27 cellular contexts compared by ENCODE assay signal in genomic region chr1:7994827-7995226, GRCh38. TPM values are rescaled to one million over a fixed set of nuclear protein-coding genes. Genes with fewer than 3 reads are reported as not detected.
"Had no signal": no experiment of that assay in that cellular context is flagged by ENCODE, and none has a peak within 500 bp of the region (broad histone marks: within the 10 kb centered on the region; RNA-seq: fewer than 3 reads in every experiment).

No MANE protein-coding gene starts in this region.

- H3K27me3 ChIP-seq: ascending aorta, esophagus muscularis mucosa, gastroesophageal sphincter, heart left ventricle, neutrophil, tibial nerve, vagina had no signal

- H3K4me3 Mint-ChIP-seq: activated CD4-positive, alpha-beta T cell treated with anti-CD3 and anti-CD28 coated beads, Interleukin-2, amount 10 ng/mL, durations not matched to agents 7 days and 5 days; naive thymus-derived CD8-positive, alpha-beta T cell; T-cell had no signal

- H3K4me3 ChIP-seq: ascending aorta, esophagus muscularis mucosa, gastroesophageal sphincter, heart left ventricle, mucosa of descending colon, tibial nerve, vagina had no signal

- H3K27ac ChIP-seq: ascending aorta, esophagus muscularis mucosa, gastroesophageal sphincter, heart left ventricle, neutrophil, tibial nerve, vagina had no signal

- H3K9me3 ChIP-seq: ascending aorta, esophagus muscularis mucosa, gastroesophageal sphincter, heart left ventricle, mucosa of descending colon, neutrophil, tibial nerve, vagina had no signal

- DNase-seq: activated CD4-positive, alpha-beta T cell treated with anti-CD3 and anti-CD28 coated beads, Interleukin-2, amount 10 ng/mL, durations not matched to agents 7 days and 5 days; activated CD8-positive, alpha-beta memory T cell treated with anti-CD3 and anti-CD28 coated beads for 24 hours; activated CD8-positive, alpha-beta memory T cell treated with anti-CD3 and anti-CD28 coated beads, Interleukin-2, amount 50 U/mL, for 48 hours; activated effector memory CD4-positive, alpha-beta T cell treated with anti-CD3 and anti-CD28 coated beads, Interleukin-2, amount 50 U/mL, for 16 hours; activated naive CD4-positive, alpha-beta T cell treated with anti-CD3 and anti-CD28 coated beads, Interleukin-2, amount 50 U/mL, for 16 hours; activated T-cell treated with anti-CD3 and anti-CD28 coated beads, Interleukin-2, amount 50 U/mL, for 48 hours; effector memory CD4-positive, alpha-beta T cell; heart left ventricle; left ventricle myocardium superior; mucosa of descending colon; naive thymus-derived CD8-positive, alpha-beta T cell; stimulated activated CD4-positive, alpha-beta T cell treated with anti-CD3 and anti-CD28 coated beads, Interleukin-12 subunit alpha, Interleukin-12 subunit beta, amount 100 ng/mL, for 4 hours; stimulated activated CD4-positive, alpha-beta T cell treated with anti-CD3 and anti-CD28 coated beads, Interleukin-1b, Interleukin-23, amount 100 ng/mL, for 48 hours; stimulated activated CD8-positive, alpha-beta memory T cell treated with anti-CD3 and anti-CD28 coated beads, Interleukin-4, amount 100 ng/mL, for 48 hours; stimulated activated naive CD8-positive, alpha-beta T cell treated with anti-CD3 and anti-CD28 coated beads, Interleukin-15, Interleukin-2, amounts not matched to agents 100 U/mL and 50 U/mL, for 24 hours; T-cell; T-helper 9 cell had no signal

- H3K4me1 ChIP-seq: ascending aorta, vagina had no signal

- H3K27ac Mint-ChIP-seq: activated CD4-positive, alpha-beta T cell treated with anti-CD3 and anti-CD28 coated beads, Interleukin-2, amount 10 ng/mL, durations not matched to agents 7 days and 5 days; T-cell had no signal

- H3K36me3 ChIP-seq: ascending aorta, gastroesophageal sphincter, heart left ventricle, neutrophil, vagina had no signal

- FAIRE-seq: bronchial epithelial cell, endothelial cell of umbilical vein had no signal

- H3K4me1 Mint-ChIP-seq: activated CD4-positive, alpha-beta T cell treated with anti-CD3 and anti-CD28 coated beads, Interleukin-2, amount 10 ng/mL, durations not matched to agents 7 days and 5 days; T-cell had no signal

- ATAC-seq: activated CD4-positive, CD25-positive, alpha-beta regulatory T cell treated with anti-CD3 and anti-CD28 coated beads, Interleukin-2, amount 50 U/mL, for 24 hours; gastroesophageal sphincter; heart left ventricle; left ventricle myocardium superior; mucosa of descending colon; naive thymus-derived CD8-positive, alpha-beta T cell; stimulated activated naive CD8-positive, alpha-beta T cell treated with anti-CD3 and anti-CD28 coated beads, Interleukin-15, Interleukin-2, amounts not matched to agents 100 U/mL and 50 U/mL, for 24 hours; T-cell had no signal

- H3K9me3 Mint-ChIP-seq: activated CD4-positive, alpha-beta T cell treated with anti-CD3 and anti-CD28 coated beads, Interleukin-2, amount 10 ng/mL, durations not matched to agents 7 days and 5 days; T-cell had no signal

- H3K27me3 Mint-ChIP-seq: activated CD4-positive, alpha-beta T cell treated with anti-CD3 and anti-CD28 coated beads, Interleukin-2, amount 10 ng/mL, durations not matched to agents 7 days and 5 days; naive thymus-derived CD8-positive, alpha-beta T cell; T-cell had no signal

RNA-seq across cellular contexts. Expression of gene TNFRSF9, which starts 54.2 kb away (rescaled TPM):
- total RNA-seq: ascending aorta, cerebellum, left ventricle myocardium superior, vagina had no signal
